ENCODE assay signal across 25 cellular contexts in the genomic region with DNA sequence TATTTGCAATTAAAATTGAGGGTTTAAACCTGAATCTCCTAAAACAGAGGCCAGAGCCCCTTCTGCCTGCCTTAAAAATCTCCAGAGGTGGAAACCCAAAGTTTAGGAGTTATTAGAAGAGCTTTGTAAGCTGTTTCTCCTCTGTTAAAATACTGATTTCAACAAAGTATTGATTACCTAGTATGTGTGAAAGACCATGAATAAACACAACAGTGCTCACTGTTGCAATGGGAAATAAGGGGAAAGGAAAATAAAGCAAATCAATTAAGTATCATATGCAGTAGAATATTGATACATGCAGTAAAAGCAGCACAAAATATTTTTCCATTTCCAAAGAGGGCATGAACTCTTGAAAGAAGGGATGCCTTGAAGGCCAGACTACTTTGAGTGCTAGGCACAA. TPM values are rescaled to one million over a fixed set of nuclear protein-coding genes. Genes with fewer than 3 reads are reported as not detected.
DNase-seq lines count a peak whose midpoint lies in the region; ATAC-seq and TF ChIP-seq lines count a peak whose summit lies in the region.
"Had no signal": no experiment of that assay in that cellular context is flagged by ENCODE, and none has a peak within 500 bp of the region (broad histone marks: within the 10 kb centered on the region; RNA-seq: fewer than 3 reads in every experiment).

No MANE protein-coding gene starts in this region.

- H3K4me3 Mint-ChIP-seq in activated T-cell treated with anti-CD3 and anti-CD28 coated beads, Interleukin-2, amount 50 U/mL, for 72 hours = peak overlapping the region in 1 of 2 donors; percentile 40
- no peak overlapping the region for H3K4me3 Mint-ChIP-seq in activated naive CD8-positive, alpha-beta T cell treated with anti-CD3 and anti-CD28 coated beads, Interleukin-2, amount 50 U/mL, for 24 hours
- H3K4me3 Mint-ChIP-seq in neural progenitor cell = no peak overlapping the region
- H3K4me3 Mint-ChIP-seq: HFFc6; memory B cell; stimulated activated naive B cell treated with anti-CD40 and anti-IgM and Interleukin-4, amounts not matched to agents 10 μg/mL and 1 μg/mL and 100 μg/mL, for 72 hours had no signal

- no peaks in the 10 kb centered on the region for H3K4me1 ChIP-seq in neural progenitor cell
- H3K4me1 ChIP-seq: adrenal gland, SJCRH30, testis had no signal

- no peak for DNase-seq in activated T-cell treated with anti-CD3 and anti-CD28 coated beads, Interleukin-2, amount 50 U/mL, for 72 hours
- no peak for DNase-seq in activated T-cell treated with anti-CD3 and anti-CD28 coated beads, Interleukin-2, amount 50 U/mL, for 48 hours
- DNase-seq in OCI-M1 (lab: John Stamatoyannopoulos, UW) (peak; percentile 5), neural progenitor cell (ENCODE audit: low spot score) (no peak), DMS 273 treated with DMSO at 0.1 percent for 48 hours (lab: John Stamatoyannopoulos, UW) (no peak), retina (no peak)
- DNase-seq in activated naive CD8-positive, alpha-beta T cell treated with anti-CD3 and anti-CD28 coated beads, Interleukin-2, amount 50 U/mL, for 24 hours = no peak
- DNase-seq: adrenal gland; brain microvascular endothelial cell; effector CD4-positive, alpha-beta T cell; EL; erythroblast; HFFc6; IMR-90; left colon; NCI-H1092 treated with DMSO at 0.1 percent for 48 hours; NCI-H1930; NCI-H69; occipital lobe; SJCRH30; stimulated activated naive B cell treated with anti-CD40 and anti-IgM and Interleukin-4, amounts not matched to agents 10 μg/mL and 1 μg/mL and 100 μg/mL, for 72 hours; testis had no signal

- H3K36me3 ChIP-seq in neural progenitor cell = peaks cover 6% of the 10 kb centered on the region

- peak overlapping the region; percentile 16 for H3K9ac ChIP-seq in neural progenitor cell
- H3K9ac ChIP-seq: BLaER1 had no signal

- H3K27me3 Mint-ChIP-seq in activated T-cell treated with anti-CD3 and anti-CD28 coated beads, Interleukin-2, amount 50 U/mL, for 72 hours (ENCODE audit: low read depth) = no peaks in the 10 kb centered on the region
- no peaks in the 10 kb centered on the region for H3K27me3 Mint-ChIP-seq in activated naive CD8-positive, alpha-beta T cell treated with anti-CD3 and anti-CD28 coated beads, Interleukin-2, amount 50 U/mL, for 24 hours
- no peaks in the 10 kb centered on the region for H3K27me3 Mint-ChIP-seq in neural progenitor cell (ENCODE audit: insufficient read depth, low read depth)
- H3K27me3 Mint-ChIP-seq: memory B cell; stimulated activated naive B cell treated with anti-CD40 and anti-IgM and Interleukin-4, amounts not matched to agents 10 μg/mL and 1 μg/mL and 100 μg/mL, for 72 hours had no signal

- H3F3A ChIP-seq in neural progenitor cell (ENCODE audit: low read depth) = peaks cover 12% of the 10 kb centered on the region

- no peak overlapping the region for H2AFZ ChIP-seq in neural progenitor cell (replicated peaks)

- no peaks in the 10 kb centered on the region for H3K9me3 ChIP-seq in neural progenitor cell (ENCODE audit: low read depth)
- H3K9me3 ChIP-seq: adrenal gland, BLaER1, SJCRH30, testis had no signal

- no peak overlapping the region for H3K4me2 ChIP-seq in neural progenitor cell
- H3K4me2 ChIP-seq: BLaER1 had no signal

- no peaks in the 10 kb centered on the region for H3K79me2 ChIP-seq in neural progenitor cell (ENCODE audit: low read depth)

- ATAC-seq in activated T-cell treated with anti-CD3 and anti-CD28 coated beads, Interleukin-2, amount 50 U/mL, for 72 hours (replicated peaks in 1 of 2) = no peak
- no peak for ATAC-seq in activated naive CD8-positive, alpha-beta T cell treated with anti-CD3 and anti-CD28 coated beads, Interleukin-2, amount 50 U/mL, for 24 hours
- ATAC-seq in activated CD4-positive, CD25-positive, alpha-beta regulatory T cell treated with anti-CD3 and anti-CD28 coated beads, Interleukin-2, amount 50 U/mL, for 24 hours = no peak
- ATAC-seq: left colon; stimulated activated naive B cell treated with anti-CD40 and anti-IgM and Interleukin-4, amounts not matched to agents 10 μg/mL and 1 μg/mL and 100 μg/mL, for 72 hours had no signal

- TF ChIP-seq CTCF in neural progenitor cell (IDR thresholded peaks at IDR 0.05) = no peak

- no peaks in the 10 kb centered on the region for H3K27me3 ChIP-seq in neural progenitor cell
- H3K27me3 ChIP-seq: adrenal gland, BLaER1, brain microvascular endothelial cell, SJCRH30, testis had no signal

- H3K4me3 ChIP-seq in neural progenitor cell = no peak overlapping the region
- H3K4me3 ChIP-seq: adrenal gland, BLaER1, SJCRH30, testis had no signal

- H3K27ac ChIP-seq in neural progenitor cell = no peak overlapping the region
- H3K27ac ChIP-seq: adrenal gland, BLaER1, brain microvascular endothelial cell, SJCRH30, testis had no signal

- peaks cover 71% of the 10 kb centered on the region for H3K4me1 Mint-ChIP-seq in activated T-cell treated with anti-CD3 and anti-CD28 coated beads, Interleukin-2, amount 50 U/mL, for 72 hours (ENCODE audit: low read depth)
- H3K4me1 Mint-ChIP-seq in activated naive CD8-positive, alpha-beta T cell treated with anti-CD3 and anti-CD28 coated beads, Interleukin-2, amount 50 U/mL, for 24 hours = peaks cover 74% of the 10 kb centered on the region
- H3K4me1 Mint-ChIP-seq in neural progenitor cell = peaks cover 6% of the 10 kb centered on the region

- no peaks in the 10 kb centered on the region for H4K20me1 ChIP-seq in neural progenitor cell (ENCODE audit: low read depth)
- H4K20me1 ChIP-seq: BLaER1 had no signal

- peaks cover 6 to 27% of the 10 kb centered on the region in 2 donors for H3K36me3 Mint-ChIP-seq in activated T-cell treated with anti-CD3 and anti-CD28 coated beads, Interleukin-2, amount 50 U/mL, for 72 hours (ENCODE audit: insufficient read depth in 2 of 2)
- H3K36me3 Mint-ChIP-seq in activated naive CD8-positive, alpha-beta T cell treated with anti-CD3 and anti-CD28 coated beads, Interleukin-2, amount 50 U/mL, for 24 hours (ENCODE audit: low read depth) = peaks cover 52% of the 10 kb centered on the region
- peaks cover 17% of the 10 kb centered on the region for H3K36me3 Mint-ChIP-seq in neural progenitor cell

- H3K27ac Mint-ChIP-seq in activated T-cell treated with anti-CD3 and anti-CD28 coated beads, Interleukin-2, amount 50 U/mL, for 72 hours = peak overlapping the region; percentile 91
- peak overlapping the region; percentile 47 for H3K27ac Mint-ChIP-seq in activated naive CD8-positive, alpha-beta T cell treated with anti-CD3 and anti-CD28 coated beads, Interleukin-2, amount 50 U/mL, for 24 hours
- no peak overlapping the region for H3K27ac Mint-ChIP-seq in neural progenitor cell
- H3K27ac Mint-ChIP-seq: HFFc6; memory B cell; stimulated activated naive B cell treated with anti-CD40 and anti-IgM and Interleukin-4, amounts not matched to agents 10 μg/mL and 1 μg/mL and 100 μg/mL, for 72 hours had no signal

- no peaks in the 10 kb centered on the region for H3K9me3 Mint-ChIP-seq in activated T-cell treated with anti-CD3 and anti-CD28 coated beads, Interleukin-2, amount 50 U/mL, for 72 hours
- no peaks in the 10 kb centered on the region for H3K9me3 Mint-ChIP-seq in activated naive CD8-positive, alpha-beta T cell treated with anti-CD3 and anti-CD28 coated beads, Interleukin-2, amount 50 U/mL, for 24 hours
- no peaks in the 10 kb centered on the region for H3K9me3 Mint-ChIP-seq in neural progenitor cell
- H3K9me3 Mint-ChIP-seq: HFFc6, memory B cell had no signal

RNA-seq across cellular contexts. Expression of gene CDR2, which starts 14.7 kb away (rescaled TPM):
- 10 to 100 TPM; 50.0 to 57.2 TPM for total RNA-seq in activated T-cell treated with anti-CD3 and anti-CD28 coated beads, Interleukin-2, amount 50 U/mL, for 72 hours
- 20.4 and 28.0 TPM in 2 replicates for total RNA-seq in neural progenitor cell (ENCODE audit: low replicate concordance)
